Comparison of ENCODE assay signal across 27 cellular contexts in the genomic region with DNA sequence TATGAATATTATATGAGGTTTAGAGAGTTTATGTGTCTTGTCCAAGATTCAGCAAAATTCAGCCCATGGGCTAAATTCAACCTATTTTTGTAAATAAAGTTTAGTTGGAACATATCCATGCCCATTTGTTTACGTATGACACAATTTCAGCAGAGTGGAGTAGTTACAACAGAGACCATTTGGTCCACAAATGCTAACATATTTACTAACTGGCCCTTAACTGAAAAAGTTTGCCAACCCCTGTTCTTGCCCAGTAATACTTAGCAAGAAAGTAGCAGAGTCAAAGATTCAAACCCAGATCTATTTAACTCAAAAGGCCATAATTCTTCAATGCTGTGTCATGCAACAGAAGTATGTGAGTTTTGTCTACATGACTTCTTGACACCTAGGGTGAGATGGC.
"Had no signal": no experiment of that assay in that cellular context is flagged by ENCODE, and none has a peak within 500 bp of the region (broad histone marks: within the 10 kb centered on the region; RNA-seq: fewer than 3 reads in every experiment).

No MANE protein-coding gene starts in this region.

- H3K27me3 ChIP-seq: colonic mucosa, esophagus squamous epithelium, foreskin keratinocyte, gastrocnemius medialis, gastroesophageal sphincter, heart left ventricle had no signal

- ATAC-seq: effector memory CD8-positive, alpha-beta T cell; esophagus mucosa; foreskin keratinocyte; gastrocnemius medialis; gastroesophageal sphincter; heart left ventricle had no signal

- FAIRE-seq: colon, endometrium, endothelial cell of umbilical vein, frontal cortex had no signal

- DNase-seq: colonic mucosa; cortex of kidney; dermis blood vessel endothelial cell; dorsolateral prefrontal cortex; effector CD4-positive, alpha-beta T cell; effector CD8-positive, alpha-beta T cell; effector memory CD4-positive, alpha-beta T cell; effector memory CD8-positive, alpha-beta T cell; endodermal cell; erythroblast; esophagus squamous epithelium; foreskin fibroblast; foreskin keratinocyte; foreskin melanocyte; gastrocnemius medialis; glutamatergic neuron; head of caudate nucleus; heart left ventricle had no signal

- H3K4me3 ChIP-seq: colonic mucosa, coronary artery, dorsolateral prefrontal cortex, esophagus muscularis mucosa, esophagus squamous epithelium, gastrocnemius medialis, gastroesophageal sphincter, heart left ventricle had no signal

- H3K9me3 ChIP-seq: colonic mucosa, esophagus muscularis mucosa, esophagus squamous epithelium, gastrocnemius medialis, gastroesophageal sphincter, heart left ventricle had no signal

- H3K36me3 ChIP-seq: colonic mucosa, esophagus muscularis mucosa, esophagus squamous epithelium, gastrocnemius medialis, gastroesophageal sphincter, heart left ventricle had no signal

- H3K27ac ChIP-seq: colonic mucosa, coronary artery, epithelial cell of prostate, esophagus muscularis mucosa, esophagus squamous epithelium, foreskin keratinocyte, gastrocnemius medialis, gastroesophageal sphincter, heart left ventricle had no signal

- H3K4me1 ChIP-seq: colonic mucosa, esophagus muscularis mucosa, esophagus squamous epithelium, foreskin keratinocyte, gastrocnemius medialis, gastroesophageal sphincter, heart left ventricle had no signal
